Comparison of ENCODE assay signal across 8 cellular contexts in genomic region chr16:56988948-56989945, GRCh38. TPM values are rescaled to one million over a fixed set of nuclear protein-coding genes. Genes with fewer than 3 reads are reported as not detected.
DNase-seq lines count a peak whose midpoint lies in the region; ATAC-seq, FAIRE-seq and TF ChIP-seq lines count a peak whose summit lies in the region.

Gene NLRC5 (plus strand): TSS chr16:56989557. CDS start chr16:57020713, 31,156 bp downstream.

- H3K27ac ChIP-seq in HUES6 (ENCODE audit: low read depth, low read length): no peak within 1 kb of the TSS

- no peaks in the 10 kb centered on the region for H3K9me3 ChIP-seq in HUES6 (ENCODE audit: control insufficient read depth, insufficient read depth, low read depth, low read length)

- peaks cover 20% of the 10 kb centered on the region for H3K4me1 ChIP-seq in HUES6 (ENCODE audit: control insufficient read depth, insufficient read depth, low read length)

- ATAC-seq in GM21381 (IDR thresholded peaks at IDR 0.05; ENCODE audit: unreplicated experiment): peak; percentile 73
- ATAC-seq in activated T-helper 17 cell treated with anti-CD3 and anti-CD28 coated beads, Interleukin-2, amount 50 U/mL, for 72 hours (replicated peaks): peak; percentile 75
- peak; percentile 92 to 94 for ATAC-seq in natural killer cell treated with Interleukin-12 subunit alpha and Interleukin-12 subunit beta and Interleukin-15 and Interleukin-18, amount 100 ng/mL, for 72 hours

- peak within 1 kb of the TSS; percentile 56 for H3K9ac ChIP-seq in HUES6 (ENCODE audit: low read length)

- FAIRE-seq in D721Med (lab: Jason Lieb, UNC): no peak

- H3K27ac Mint-ChIP-seq in activated T-helper 17 cell treated with anti-CD3 and anti-CD28 coated beads, Interleukin-2, amount 50 U/mL, for 72 hours: peak within 1 kb of the TSS; percentile 95
- H3K27ac Mint-ChIP-seq in natural killer cell treated with Interleukin-12 subunit alpha and Interleukin-12 subunit beta and Interleukin-15 and Interleukin-18, amount 100 ng/mL, for 72 hours: peak within 1 kb of the TSS; percentile 99

- peaks cover 98% of the 10 kb centered on the region for H3K36me3 Mint-ChIP-seq in activated T-helper 17 cell treated with anti-CD3 and anti-CD28 coated beads, Interleukin-2, amount 50 U/mL, for 72 hours (ENCODE audit: low read depth)
- peaks cover 31% of the 10 kb centered on the region for H3K36me3 Mint-ChIP-seq in natural killer cell treated with Interleukin-12 subunit alpha and Interleukin-12 subunit beta and Interleukin-15 and Interleukin-18, amount 100 ng/mL, for 72 hours

- peaks cover 54% of the 10 kb centered on the region for H3K4me1 Mint-ChIP-seq in activated T-helper 17 cell treated with anti-CD3 and anti-CD28 coated beads, Interleukin-2, amount 50 U/mL, for 72 hours
- H3K4me1 Mint-ChIP-seq in natural killer cell treated with Interleukin-12 subunit alpha and Interleukin-12 subunit beta and Interleukin-15 and Interleukin-18, amount 100 ng/mL, for 72 hours (ENCODE audit: low read depth in 2 of 2): peaks cover 63 to 73% of the 10 kb centered on the region in 2 donors

- no peaks in the 10 kb centered on the region for H3K9me3 Mint-ChIP-seq in activated T-helper 17 cell treated with anti-CD3 and anti-CD28 coated beads, Interleukin-2, amount 50 U/mL, for 72 hours
- H3K9me3 Mint-ChIP-seq in natural killer cell treated with Interleukin-12 subunit alpha and Interleukin-12 subunit beta and Interleukin-15 and Interleukin-18, amount 100 ng/mL, for 72 hours: no peaks in the 10 kb centered on the region

- DNase-seq in D721Med (ENCODE audit: insufficient read length, low spot score): peak; percentile 35
- peak; percentile 97 for DNase-seq in RPMI8226
- DNase-seq in fibroblast of peridontal ligament (ENCODE audit: extremely low read depth): peak; percentile 80
- DNase-seq in natural killer cell treated with Interleukin-12 subunit alpha and Interleukin-12 subunit beta and Interleukin-15 and Interleukin-18, amount 100 ng/mL, for 72 hours (ENCODE audit: low spot score): peak; percentile 96
- DNase-seq in stimulated activated naive CD4-positive, alpha-beta T cell treated with Interleukin-2 at 50 U/mL for 16 hours (lab: John Stamatoyannopoulos, UW): peak; percentile 93

- H3K36me3 ChIP-seq in HUES6 (ENCODE audit: control insufficient read depth, insufficient read depth, low read length): no peaks in the 10 kb centered on the region

- peak within 1 kb of the TSS; percentile 90 for H3K4me3 Mint-ChIP-seq in activated T-helper 17 cell treated with anti-CD3 and anti-CD28 coated beads, Interleukin-2, amount 50 U/mL, for 72 hours
- H3K4me3 Mint-ChIP-seq in natural killer cell treated with Interleukin-12 subunit alpha and Interleukin-12 subunit beta and Interleukin-15 and Interleukin-18, amount 100 ng/mL, for 72 hours: peak within 1 kb of the TSS; percentile 99

- TF ChIP-seq CTCF in D721Med (IDR thresholded peaks at IDR 0.05; ENCODE audit: insufficient read depth, missing control alignments): no peak

- peak within 1 kb of the TSS; percentile 78 for H3K4me3 ChIP-seq in HUES6 (ENCODE audit: low read depth, low read length)

- H3K27me3 ChIP-seq in HUES6 (ENCODE audit: control insufficient read depth, insufficient read depth, low read length): peaks cover 43% of the 10 kb centered on the region

- no peaks in the 10 kb centered on the region for H3K27me3 Mint-ChIP-seq in activated T-helper 17 cell treated with anti-CD3 and anti-CD28 coated beads, Interleukin-2, amount 50 U/mL, for 72 hours
- no peaks in the 10 kb centered on the region for H3K27me3 Mint-ChIP-seq in natural killer cell treated with Interleukin-12 subunit alpha and Interleukin-12 subunit beta and Interleukin-15 and Interleukin-18, amount 100 ng/mL, for 72 hours

RNA-seq across cellular contexts. Expression of gene NLRC5, which starts in this region (rescaled TPM):
- 100 to 1,000 TPM; 182 to 219 TPM for total RNA-seq in activated T-helper 17 cell treated with anti-CD3 and anti-CD28 coated beads, Interleukin-2, amount 50 U/mL, for 72 hours
- total RNA-seq in natural killer cell treated with Interleukin-12 subunit alpha and Interleukin-12 subunit beta and Interleukin-15 and Interleukin-18, amount 100 ng/mL, for 72 hours: 100 to 1,000 TPM; 190 to 316 TPM

Comparison
In these comparisons a context has a peak if more than half of its experiments do, and no peak if none do; other contexts are left out.
1. DNase-seq: peak in every context shown above with its lines; median percentile 97 in RPMI8226; 96 in natural killer cell treated with Interleukin-12 subunit alpha and Interleukin-12 subunit beta and Interleukin-15 and Interleukin-18, amount 100 ng/mL, for 72 hours; 93 in stimulated activated naive CD4-positive, alpha-beta T cell treated with Interleukin-2 at 50 U/mL for 16 hours; 80 in fibroblast of peridontal ligament; 35 in D721Med.